In the genomic region with DNA sequence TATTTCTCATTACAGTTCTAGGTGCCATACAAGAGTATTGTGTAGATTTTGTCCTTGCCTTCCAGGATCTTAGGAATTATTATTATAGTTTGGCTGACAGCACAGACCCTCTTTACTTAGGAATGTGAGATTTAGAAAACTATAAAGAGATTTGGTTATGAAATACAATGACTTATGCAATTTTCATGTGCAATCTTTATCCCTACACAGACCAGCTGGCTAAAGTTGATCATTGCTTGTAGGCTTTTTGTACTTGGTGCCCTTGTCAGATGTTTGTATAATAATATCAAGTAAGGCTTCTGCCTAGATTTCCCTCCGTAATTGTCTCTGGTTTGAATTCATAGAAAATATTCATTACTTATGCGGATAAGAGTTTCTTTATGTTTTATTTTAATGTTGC, we compare ENCODE assay signal across 19 cellular contexts.
"Had no signal": no experiment of that assay in that cellular context is flagged by ENCODE, and none has a peak within 500 bp of the region (broad histone marks: within the 10 kb centered on the region; RNA-seq: fewer than 3 reads in every experiment).

No MANE protein-coding gene starts in this region.

- ATAC-seq: activated CD8-positive, alpha-beta memory T cell treated with anti-CD3 and anti-CD28 coated beads, Interleukin-2, amount 10 ng/mL, durations not matched to agents 7 days and 5 days had no signal

- H3K27ac ChIP-seq: cardiac muscle cell had no signal

- DNase-seq: activated CD4-positive, alpha-beta T cell treated with anti-CD3 and anti-CD28 coated beads, Interleukin-2, amount 10 ng/mL, durations not matched to agents 24 days and 14 days; activated CD4-positive, alpha-beta T cell treated with anti-CD3 and anti-CD28 coated beads, Interleukin-2, amount 50 U/mL, for 48 hours; activated CD4-positive, CD25-positive, alpha-beta regulatory T cell treated with anti-CD3 and anti-CD28 coated beads, Interleukin-2, amount 50 U/mL, for 72 hours; activated CD8-positive, alpha-beta memory T cell treated with anti-CD3 and anti-CD28 coated beads, Interleukin-2, amount 10 ng/mL, durations not matched to agents 7 days and 5 days; activated effector memory CD4-positive, alpha-beta T cell treated with Interleukin-2 at 50 U/mL for 16 hours; activated naive CD4-positive, alpha-beta T cell; activated T-cell treated with anti-CD3 and anti-CD28 coated beads, Interleukin-2, amount 50 U/mL, for 24 hours; Kasumi-1; KBM-7; NCI-H1105 treated with DMSO at 0.1 percent for 48 hours; NCI-H1436 treated with DMSO at 0.1 percent for 48 hours; NCI-H187 treated with DMSO at 0.1 percent for 48 hours; NCI-H2081 treated with DMSO at 0.1 percent for 48 hours; NCI-H446; NCI-H524; SHP77 treated with DMSO at 0.1 percent for 48 hours had no signal

- H3K4me3 ChIP-seq: cardiac muscle cell had no signal

- FAIRE-seq: astrocyte, RCC 7860 had no signal

- H3K27me3 ChIP-seq: cardiac muscle cell had no signal

- H3K36me3 ChIP-seq: cardiac muscle cell had no signal
